Comparison of ENCODE assay signal across 12 cellular contexts in genomic region chr2:155377931-155378444, GRCh38.
DNase-seq lines count a peak whose midpoint lies in the region; ATAC-seq, FAIRE-seq and TF ChIP-seq lines count a peak whose summit lies in the region.
"Had no signal": no experiment of that assay in that cellular context is flagged by ENCODE, and none has a peak within 500 bp of the region (broad histone marks: within the 10 kb centered on the region; RNA-seq: fewer than 3 reads in every experiment).

No MANE protein-coding gene starts in this region.

- no peaks in the 10 kb centered on the region for H3K79me2 ChIP-seq in Loucy (ENCODE audit: insufficient read depth, low read length)

- H4K20me1 ChIP-seq in Loucy (ENCODE audit: insufficient read depth, low read length, poor library complexity, severe bottlenecking) = no peaks in the 10 kb centered on the region

- H3K9ac ChIP-seq in Loucy (ENCODE audit: low read depth, low read length, poor library complexity, severe bottlenecking) = no peak overlapping the region

- H3K36me3 ChIP-seq in Loucy (ENCODE audit: insufficient read depth, low read length) = no peaks in the 10 kb centered on the region
- H3K36me3 ChIP-seq: colonic mucosa, HAP-1 had no signal

- ATAC-seq in GM18868 (IDR thresholded peaks at IDR 0.05; ENCODE audit: unreplicated experiment) = peak; percentile 78

- no peak for FAIRE-seq in HTR-8/SVneo (lab: Jason Lieb, UNC)
- FAIRE-seq: kidney had no signal

- no peak for TF ChIP-seq CTCF in AG10803 (conservative IDR thresholded peaks at IDR 0.05; ENCODE audit: low read length)
- no peak for TF ChIP-seq CTCF in Loucy (conservative IDR thresholded peaks at IDR 0.05; ENCODE audit: low read length)
- no peak for TF ChIP-seq CTCF in cardiac fibroblast (IDR thresholded peaks at IDR 0.05; ENCODE audit: low read depth, low read length)
- TF ChIP-seq CTCF in GM10266 (IDR thresholded peaks at IDR 0.05; ENCODE audit: control insufficient read depth, insufficient read depth, low read depth, missing control alignments) = no peak

- H3K9me3 ChIP-seq in Loucy (ENCODE audit: insufficient read depth, low read depth, low read length) = no peaks in the 10 kb centered on the region
- H3K9me3 ChIP-seq: colonic mucosa, HAP-1 had no signal

- no peaks in the 10 kb centered on the region for H3K9me2 ChIP-seq in Loucy (replicated peaks; ENCODE audit: low read depth, low read length)

- peak overlapping the region; percentile 51; the same call in 1 of the 2 replicates for H2AFZ ChIP-seq in Loucy (ENCODE audit: low read length)

- peak overlapping the region; percentile 13 for H3K4me2 ChIP-seq in Loucy (ENCODE audit: low read depth, low read length, poor library complexity, severe bottlenecking)

- no peaks in the 10 kb centered on the region for H3K27me3 ChIP-seq in Loucy (ENCODE audit: insufficient read depth, low read length, poor library complexity, severe bottlenecking)
- H3K27me3 ChIP-seq: colonic mucosa had no signal

- H3K4me1 ChIP-seq in Loucy (ENCODE audit: insufficient read depth, low read length, poor library complexity, severe bottlenecking) = peaks cover 25% of the 10 kb centered on the region
- H3K4me1 ChIP-seq: colonic mucosa had no signal

- no peak overlapping the region for H3K4me3 ChIP-seq in AG10803 (ENCODE audit: low read length)
- H3K4me3 ChIP-seq in Loucy (ENCODE audit: low read length, poor library complexity, severe bottlenecking) = no peak overlapping the region
- H3K4me3 ChIP-seq in cardiac fibroblast (replicated peaks in 1 of 2; ENCODE audit: low read depth in 2 of 2, low read length in 2 of 2) = no peak overlapping the region
- H3K4me3 ChIP-seq: colonic mucosa, HAP-1 had no signal

- DNase-seq in AG10803 (ENCODE audit: low read depth) (peak; percentile 2), cardiac fibroblast (ENCODE audit: low read depth in 2 of 2) (peak; percentile 1 to 48), HTR-8/SVneo (ENCODE audit: insufficient read length, low spot score) (no peak), GM10266 (ENCODE audit: extremely low spot score) (no peak), foreskin melanocyte (no peak), NCI-H526 treated with DMSO at 0.1 percent for 48 hours (lab: John Stamatoyannopoulos, UW) (no peak)
- DNase-seq: activated naive CD4-positive, alpha-beta T cell treated with anti-CD3 and anti-CD28 coated beads, Interleukin-2, amount 50 U/mL, for 16 hours; colonic mucosa; kidney had no signal

- no peaks in the 10 kb centered on the region for H3F3A ChIP-seq in Loucy (ENCODE audit: low read depth)

Comparison
In these comparisons a context has a peak if more than half of its experiments do, and no peak if none do; other contexts are left out.
1. DNase-seq: peak in AG10803 (single experiment) and cardiac fibroblast (2 of 2); none in HTR-8/SVneo (single experiment), GM10266 (single experiment), foreskin melanocyte (single experiment) and NCI-H526 treated with DMSO at 0.1 percent for 48 hours (single experiment).